11 cellular contexts compared by ENCODE assay signal in genomic region chr12:93966516-93967133, GRCh38.
"Had no signal": no experiment of that assay in that cellular context is flagged by ENCODE, and none has a peak within 500 bp of the region (broad histone marks: within the 10 kb centered on the region; RNA-seq: fewer than 3 reads in every experiment).

No MANE protein-coding gene starts in this region.

- H3K4me2 ChIP-seq: GM23338 had no signal

- H2AFZ ChIP-seq: GM23248, GM23338 had no signal

- H3K36me3 ChIP-seq: HAP-1 had no signal

- FAIRE-seq: H1, H54 had no signal

- DNase-seq: GM23248, GOT3, H7, H9, HCEC 1CT, HFFc6 had no signal

- H3K27ac ChIP-seq: GM23248 had no signal

- ATAC-seq: GM23338, HCT116 had no signal

- H3K4me3 ChIP-seq: GM23248, GM23338, HAP-1 had no signal

- H3K9ac ChIP-seq: GM23248 had no signal
